ENCODE assay signal across 17 cellular contexts in the genomic region with DNA sequence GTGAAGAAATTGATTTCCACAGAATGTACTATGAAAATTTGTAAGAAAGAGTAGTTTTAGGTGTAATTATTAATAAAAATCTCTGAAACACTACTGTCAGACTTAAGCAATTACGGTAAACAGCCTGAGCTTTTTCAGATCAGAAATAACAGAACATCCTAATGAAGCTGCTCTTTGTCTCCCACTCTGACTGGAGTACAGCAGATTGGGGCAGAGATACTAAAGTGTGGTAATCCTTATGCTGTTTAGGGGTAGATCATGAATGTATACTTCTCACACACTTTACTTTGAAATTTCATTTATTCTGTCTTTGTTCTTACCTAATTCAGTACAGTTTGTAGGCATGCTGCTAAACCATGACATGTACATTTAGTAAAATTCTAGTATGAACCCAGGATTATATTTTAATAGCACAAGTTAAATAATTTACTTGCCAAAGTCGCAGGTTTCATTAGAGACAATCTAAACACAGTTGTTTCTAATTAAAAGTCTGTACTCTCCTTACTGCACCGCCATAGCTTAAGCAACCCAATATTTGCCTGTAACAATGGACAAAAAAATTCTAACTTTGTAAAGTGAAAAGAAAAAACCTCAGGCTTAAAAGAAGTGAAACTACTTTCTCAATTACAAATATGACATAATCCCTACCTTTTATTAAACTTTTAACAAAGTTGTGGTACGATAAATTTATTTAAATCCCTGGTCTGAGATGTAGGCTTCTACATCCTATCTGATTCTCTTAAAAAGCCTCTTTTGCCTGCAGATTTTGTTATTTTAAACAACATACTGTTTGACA.
DNase-seq lines count a peak whose midpoint lies in the region; ATAC-seq and TF ChIP-seq lines count a peak whose summit lies in the region.
"Had no signal": no experiment of that assay in that cellular context is flagged by ENCODE, and none has a peak within 500 bp of the region (broad histone marks: within the 10 kb centered on the region; RNA-seq: fewer than 3 reads in every experiment).

No MANE protein-coding gene starts in this region.

- H3K27me3 ChIP-seq in lower lobe of right lung (ENCODE audit: low read depth) (no peaks in the 10 kb centered on the region), spleen (replicated peaks in 1 of 7) (no peaks in the 10 kb centered on the region)
- H3K27me3 ChIP-seq: transverse colon had no signal

- CTCF ChIA-PET in activated CD4-positive, alpha-beta memory T cell treated with anti-CD3 and anti-CD28 coated beads for 36 hours (lab: Charles Lee) = no interaction called here
- CTCF ChIA-PET in activated CD4-positive, alpha-beta memory T cell treated with anti-CD3 and anti-CD28 coated beads, Interleukin-2, amount 10 ng/mL, durations not matched to agents 7 days and 5 days (lab: Charles Lee) = no interaction called here

- H3K36me3 Mint-ChIP-seq in activated CD4-positive, alpha-beta memory T cell treated with anti-CD3 and anti-CD28 coated beads for 36 hours = peaks cover 58% of the 10 kb centered on the region
- peaks cover 74% of the 10 kb centered on the region for H3K36me3 Mint-ChIP-seq in activated CD4-positive, alpha-beta memory T cell treated with anti-CD3 and anti-CD28 coated beads, Interleukin-2, amount 10 ng/mL, durations not matched to agents 7 days and 5 days (ENCODE audit: low read depth)
- peaks cover 75% of the 10 kb centered on the region for H3K36me3 Mint-ChIP-seq in central memory CD8-positive, alpha-beta T cell (ENCODE audit: insufficient read depth)
- H3K36me3 Mint-ChIP-seq in natural killer cell = peaks cover 13% of the 10 kb centered on the region

- H3K9ac ChIP-seq in SK-N-MC (ENCODE audit: insufficient read length) = peak overlapping the region; percentile 11

- peaks cover 60% of the 10 kb centered on the region for H3K4me1 Mint-ChIP-seq in activated CD4-positive, alpha-beta memory T cell treated with anti-CD3 and anti-CD28 coated beads for 36 hours (ENCODE audit: low read depth)
- peaks cover 53% of the 10 kb centered on the region for H3K4me1 Mint-ChIP-seq in activated CD4-positive, alpha-beta memory T cell treated with anti-CD3 and anti-CD28 coated beads, Interleukin-2, amount 10 ng/mL, durations not matched to agents 7 days and 5 days
- H3K4me1 Mint-ChIP-seq in central memory CD8-positive, alpha-beta T cell = peaks cover 18% of the 10 kb centered on the region
- peaks cover 16 to 26% of the 10 kb centered on the region in 2 donors for H3K4me1 Mint-ChIP-seq in natural killer cell
- H3K4me1 Mint-ChIP-seq: GM23338 had no signal

- intact Hi-C loops in activated CD4-positive, alpha-beta memory T cell treated with anti-CD3 and anti-CD28 coated beads for 36 hours (cut with micrococcal nuclease) = no loop called here
- intact Hi-C loops in natural killer cell (cut with micrococcal nuclease) (no loop called here), lower lobe of right lung (cut with DNase I) (no loop called here), spleen (cut with DNase I; ENCODE audit: low total_unique reads) (no loop called here)

- POLR2A ChIA-PET in activated CD4-positive, alpha-beta memory T cell treated with anti-CD3 and anti-CD28 coated beads for 36 hours (lab: Charles Lee) = no interaction called here
- POLR2A ChIA-PET in activated CD4-positive, alpha-beta memory T cell treated with anti-CD3 and anti-CD28 coated beads, Interleukin-2, amount 10 ng/mL, durations not matched to agents 7 days and 5 days (lab: Charles Lee) = interaction anchor here (1.7 kb wide), 1 partner anchor 11 kb away, joined by 5 read pairs; no protein-coding TSS in a partner anchor

- ATAC-seq in central memory CD8-positive, alpha-beta T cell (replicated peaks; ENCODE audit: extremely low read depth, poor library complexity, severe bottlenecking) = no peak
- no peak for ATAC-seq in natural killer cell
- ATAC-seq in lower lobe of right lung = no peak
- ATAC-seq: GM23338 had no signal

- no peak overlapping the region for H3K4me3 Mint-ChIP-seq in activated CD4-positive, alpha-beta memory T cell treated with anti-CD3 and anti-CD28 coated beads for 36 hours
- no peak overlapping the region for H3K4me3 Mint-ChIP-seq in activated CD4-positive, alpha-beta memory T cell treated with anti-CD3 and anti-CD28 coated beads, Interleukin-2, amount 10 ng/mL, durations not matched to agents 7 days and 5 days
- no peak overlapping the region for H3K4me3 Mint-ChIP-seq in central memory CD8-positive, alpha-beta T cell
- no peak overlapping the region for H3K4me3 Mint-ChIP-seq in natural killer cell
- H3K4me3 Mint-ChIP-seq: GM23338 had no signal

- TF ChIP-seq POLR2A in spleen (IDR thresholded peaks at IDR 0.05) = no peak

- H3K9me3 ChIP-seq in SK-N-MC (ENCODE audit: low read depth, low read length) (no peaks in the 10 kb centered on the region), lower lobe of right lung (no peaks in the 10 kb centered on the region), spleen (no peaks in the 10 kb centered on the region)
- H3K9me3 ChIP-seq: transverse colon had no signal

- peak overlapping the region; percentile 71 for H3K27ac Mint-ChIP-seq in activated CD4-positive, alpha-beta memory T cell treated with anti-CD3 and anti-CD28 coated beads for 36 hours
- no peak overlapping the region for H3K27ac Mint-ChIP-seq in activated CD4-positive, alpha-beta memory T cell treated with anti-CD3 and anti-CD28 coated beads, Interleukin-2, amount 10 ng/mL, durations not matched to agents 7 days and 5 days
- peak overlapping the region; percentile 53 for H3K27ac Mint-ChIP-seq in central memory CD8-positive, alpha-beta T cell (ENCODE audit: low read depth)
- peak overlapping the region; percentile 43 to 83 for H3K27ac Mint-ChIP-seq in natural killer cell
- H3K27ac Mint-ChIP-seq: GM23338 had no signal

- H3K4me3 ChIP-seq in SK-N-MC (no peak overlapping the region), lower lobe of right lung (no peak overlapping the region), spleen (no peak overlapping the region)
- H3K4me3 ChIP-seq: GM23338, transverse colon had no signal

- H3K36me3 ChIP-seq in SK-N-MC (ENCODE audit: insufficient read depth, low read length) (peaks cover 55% of the 10 kb centered on the region), lower lobe of right lung (peaks cover 93% of the 10 kb centered on the region), spleen (peaks cover 0 to 100% (median 53%) of the 10 kb centered on the region in 6 donors)

- no peaks in the 10 kb centered on the region for H3K9me3 Mint-ChIP-seq in activated CD4-positive, alpha-beta memory T cell treated with anti-CD3 and anti-CD28 coated beads for 36 hours
- H3K9me3 Mint-ChIP-seq in activated CD4-positive, alpha-beta memory T cell treated with anti-CD3 and anti-CD28 coated beads, Interleukin-2, amount 10 ng/mL, durations not matched to agents 7 days and 5 days = no peaks in the 10 kb centered on the region
- H3K9me3 Mint-ChIP-seq in central memory CD8-positive, alpha-beta T cell = no peaks in the 10 kb centered on the region
- no peaks in the 10 kb centered on the region for H3K9me3 Mint-ChIP-seq in natural killer cell
- H3K9me3 Mint-ChIP-seq: GM23338 had no signal

- no peak for TF ChIP-seq CTCF in natural killer cell (IDR thresholded peaks at IDR 0.05)
- no peak for TF ChIP-seq CTCF in lower lobe of right lung (IDR thresholded peaks at IDR 0.05)
- TF ChIP-seq CTCF in spleen (IDR thresholded peaks at IDR 0.05 in 8 of 11, conservative IDR thresholded peaks at IDR 0.05 in 3 of 11) = no peak

- DNase-seq in activated CD4-positive, alpha-beta memory T cell treated with anti-CD3 and anti-CD28 coated beads for 36 hours = no peak
- DNase-seq in activated CD4-positive, alpha-beta memory T cell treated with anti-CD3 and anti-CD28 coated beads, Interleukin-2, amount 10 ng/mL, durations not matched to agents 7 days and 5 days = no peak
- DNase-seq in SK-N-MC (ENCODE audit: low read depth, low spot score) (no peak), natural killer cell (no peak), HPDE6-E6E7 (ENCODE audit: extremely low spot score) (no peak), lower lobe of right lung (no peak), spleen (no peak)
- DNase-seq in central memory CD8-positive, alpha-beta T cell (ENCODE audit: low spot score in 2 of 2) = no peak
- DNase-seq: 8988T; caudate nucleus; midbrain; NCI-H2029; NCI-H524 treated with DMSO at 0.1 percent for 48 hours; occipital lobe; stimulated activated CD4-positive, alpha-beta T cell treated with anti-CD3 and anti-CD28 coated beads, Interleukin-4, amount 100 ng/mL, for 24 hours; transverse colon had no signal

- H3K4me1 ChIP-seq in lower lobe of right lung = no peaks in the 10 kb centered on the region
- peaks cover 0 to 47% (median 8%) of the 10 kb centered on the region in 6 donors for H3K4me1 ChIP-seq in spleen

- WGBS in spleen, 5 donors = 88 to 94% (median 93%) methylated on average over 4 of the region's 4 CpGs

- H3K27ac ChIP-seq in SK-N-MC = peak overlapping the region; percentile 70
- H3K27ac ChIP-seq in lower lobe of right lung = no peak overlapping the region
- H3K27ac ChIP-seq in spleen = peak overlapping the region in 3 of 8 donors; percentile 1 to 36 (median 10)

- no peaks in the 10 kb centered on the region for H3K27me3 Mint-ChIP-seq in activated CD4-positive, alpha-beta memory T cell treated with anti-CD3 and anti-CD28 coated beads for 36 hours
- no peaks in the 10 kb centered on the region for H3K27me3 Mint-ChIP-seq in activated CD4-positive, alpha-beta memory T cell treated with anti-CD3 and anti-CD28 coated beads, Interleukin-2, amount 10 ng/mL, durations not matched to agents 7 days and 5 days
- no peaks in the 10 kb centered on the region for H3K27me3 Mint-ChIP-seq in central memory CD8-positive, alpha-beta T cell
- no peaks in the 10 kb centered on the region for H3K27me3 Mint-ChIP-seq in natural killer cell (ENCODE audit: low read depth in 2 of 2)
